ENCODE assay signal across 12 cellular contexts in genomic region chr9:105259731-105260612, GRCh38. TPM values are rescaled to one million over a fixed set of nuclear protein-coding genes. Genes with fewer than 3 reads are reported as not detected.
DNase-seq lines count a peak whose midpoint lies in the region; ATAC-seq and TF ChIP-seq lines count a peak whose summit lies in the region.
"Had no signal": no experiment of that assay in that cellular context is flagged by ENCODE, and none has a peak within 500 bp of the region (broad histone marks: within the 10 kb centered on the region; RNA-seq: fewer than 3 reads in every experiment).

No MANE protein-coding gene starts in this region.

- H3K4me1 Mint-ChIP-seq in Caco-2 (ENCODE audit: low read depth, unreplicated experiment) = peaks cover 19% of the 10 kb centered on the region
- H3K4me1 Mint-ChIP-seq in WTC11 = peaks cover 32% of the 10 kb centered on the region
- H3K4me1 Mint-ChIP-seq in glutamatergic neuron (ENCODE audit: low read depth, unreplicated experiment) = peaks cover 3% of the 10 kb centered on the region

- DNase-seq in Caco-2 (no peak), WTC11 (ENCODE audit: low spot score) (no peak), mesenchymal stem cell (no peak), GM03348 (ENCODE audit: low spot score) (no peak), Karpas-422 (no peak), Kasumi-1 (lab: John Stamatoyannopoulos, UW) (no peak), glutamatergic neuron (no peak)
- DNase-seq: activated CD4-positive, alpha-beta T cell treated with anti-CD3 and anti-CD28 coated beads, Interleukin-2, amount 50 U/mL, for 1 hour; activated naive CD4-positive, alpha-beta T cell treated with Interleukin-2 at 50 U/mL for 16 hours; NCI-H524 treated with DMSO at 0.1 percent for 48 hours; stimulated activated naive CD8-positive, alpha-beta T cell treated with anti-CD3 and anti-CD28 coated beads, Interleukin-15, Interleukin-2, amounts not matched to agents 100 U/mL and 50 U/mL, for 24 hours had no signal

- H3K79me2 ChIP-seq in Karpas-422 (ENCODE audit: low read length) = no peaks in the 10 kb centered on the region

- no peak overlapping the region for H2AFZ ChIP-seq in mesenchymal stem cell (ENCODE audit: low read depth, low read length)
- H2AFZ ChIP-seq in Karpas-422 (ENCODE audit: low read length) = no peak overlapping the region

- H3K23ac ChIP-seq in mesenchymal stem cell (ENCODE audit: low read length in 2 of 2) = no peak overlapping the region

- H2BK15ac ChIP-seq in mesenchymal stem cell (ENCODE audit: low read depth, poor library complexity, severe bottlenecking) = no peak overlapping the region

- H4K91ac ChIP-seq in mesenchymal stem cell (ENCODE audit: low read length) = no peak overlapping the region

- no peaks in the 10 kb centered on the region for H3K9me2 ChIP-seq in Karpas-422 (replicated peaks; ENCODE audit: insufficient read depth, low read length)

- H3K9me3 Mint-ChIP-seq in Caco-2 (ENCODE audit: unreplicated experiment) = no peaks in the 10 kb centered on the region
- H3K9me3 Mint-ChIP-seq in WTC11 = no peaks in the 10 kb centered on the region
- no peaks in the 10 kb centered on the region for H3K9me3 Mint-ChIP-seq in glutamatergic neuron (ENCODE audit: unreplicated experiment)

- H3K4me3 Mint-ChIP-seq in Caco-2 (ENCODE audit: unreplicated experiment) (no peak overlapping the region), WTC11 (peak overlapping the region; percentile 20), glutamatergic neuron (ENCODE audit: unreplicated experiment) (no peak overlapping the region)

- TF ChIP-seq CTCF in Caco-2 (IDR thresholded peaks at IDR 0.05; ENCODE audit: insufficient read depth in 1 of 2, low read depth in 1 of 2, low read length in 1 of 2, severe bottlenecking in 1 of 2, unreplicated experiment in 1 of 2) (no peak), WTC11 (IDR thresholded peaks at IDR 0.05) (no peak), glutamatergic neuron (IDR thresholded peaks at IDR 0.05; ENCODE audit: partially characterized antibody, unreplicated experiment) (no peak)

- H3K9ac ChIP-seq in mesenchymal stem cell (ENCODE audit: low read length) (peak overlapping the region; percentile 26), Karpas-422 (ENCODE audit: low read length) (no peak overlapping the region)

- no peak overlapping the region for H2BK5ac ChIP-seq in mesenchymal stem cell (ENCODE audit: low read depth, low read length, poor library complexity, severe bottlenecking)

- H3K9me3 ChIP-seq in Caco-2 (no peaks in the 10 kb centered on the region), mesenchymal stem cell (ENCODE audit: control insufficient read depth, low read length) (no peaks in the 10 kb centered on the region), Karpas-422 (ENCODE audit: low read length) (no peaks in the 10 kb centered on the region)

- H3K4me1 ChIP-seq in Caco-2 (no peaks in the 10 kb centered on the region), mesenchymal stem cell (ENCODE audit: control insufficient read depth, insufficient read depth, low read depth, low read length) (no peaks in the 10 kb centered on the region), Karpas-422 (ENCODE audit: low read length) (peaks cover 5% of the 10 kb centered on the region; the same call in 1 of the 2 replicates)

- H2BK120ac ChIP-seq in mesenchymal stem cell (ENCODE audit: low read depth, low read length) = no peak overlapping the region

- no peak overlapping the region for H4K8ac ChIP-seq in mesenchymal stem cell (ENCODE audit: low read length)

- H3K4ac ChIP-seq in mesenchymal stem cell (ENCODE audit: low read depth in 1 of 2, low read length in 2 of 2) = no peak overlapping the region

- POLR2A ChIA-PET in Caco-2 (lab: Charles Lee) = no interaction called here
- POLR2A ChIA-PET in WTC11 (lab: Charles Lee) = no interaction called here

- ATAC-seq in GM21786 (IDR thresholded peaks at IDR 0.05; ENCODE audit: unreplicated experiment) (peak; percentile 36), WTC11 (no peak)
- ATAC-seq: stimulated activated naive CD8-positive, alpha-beta T cell treated with anti-CD3 and anti-CD28 coated beads, Interleukin-15, Interleukin-2, amounts not matched to agents 100 U/mL and 50 U/mL, for 24 hours had no signal

- H3K4me3 ChIP-seq in Caco-2 (ENCODE audit: low read depth, low read length) = no peak overlapping the region
- no peak overlapping the region for H3K4me3 ChIP-seq in mesenchymal stem cell (ENCODE audit: insufficient read depth in 1 of 2, low read depth in 1 of 2, low read length in 2 of 2)
- H3K4me3 ChIP-seq in Karpas-422 (ENCODE audit: low read length) = no peak overlapping the region

- H3K79me1 ChIP-seq in mesenchymal stem cell (replicated peaks; ENCODE audit: low read length, poor library complexity, severe bottlenecking) = peaks cover 15% of the 10 kb centered on the region

- H3K27ac ChIP-seq in mesenchymal stem cell (ENCODE audit: low read length, poor library complexity, severe bottlenecking) (peak overlapping the region; percentile 21), Karpas-422 (ENCODE audit: low read length) (no peak overlapping the region)

- H3K27ac Mint-ChIP-seq in Caco-2 (ENCODE audit: unreplicated experiment) (peak overlapping the region; percentile 23), WTC11 (peak overlapping the region; percentile 72), glutamatergic neuron (ENCODE audit: unreplicated experiment) (no peak overlapping the region)

- H4K20me1 ChIP-seq in Karpas-422 (ENCODE audit: insufficient read depth, low read depth, low read length) = no peaks in the 10 kb centered on the region

- H2AK5ac ChIP-seq in mesenchymal stem cell (ENCODE audit: low read length, severe bottlenecking) = no peak overlapping the region

- peaks cover 6% of the 10 kb centered on the region for H3K36me3 Mint-ChIP-seq in Caco-2 (ENCODE audit: insufficient read depth, unreplicated experiment)
- H3K36me3 Mint-ChIP-seq in WTC11 = no peaks in the 10 kb centered on the region
- no peaks in the 10 kb centered on the region for H3K36me3 Mint-ChIP-seq in glutamatergic neuron (ENCODE audit: unreplicated experiment)

- intact Hi-C loops in Caco-2 (cut with micrococcal nuclease; ENCODE audit: unreplicated experiment) = no loop called here

- no peaks in the 10 kb centered on the region for H3K27me3 ChIP-seq in Caco-2 (replicated peaks; ENCODE audit: control insufficient read depth, insufficient read depth, low read length)
- no peaks in the 10 kb centered on the region for H3K27me3 ChIP-seq in mesenchymal stem cell (ENCODE audit: control insufficient read depth in 1 of 2, insufficient read depth in 1 of 2, low read length in 2 of 2)
- H3K27me3 ChIP-seq in Karpas-422 (ENCODE audit: low read length) = no peaks in the 10 kb centered on the region

- no peak overlapping the region for H3K4me2 ChIP-seq in mesenchymal stem cell (ENCODE audit: low read length, poor library complexity, severe bottlenecking)
- no peak overlapping the region for H3K4me2 ChIP-seq in Karpas-422 (ENCODE audit: low read depth, low read length, poor library complexity, severe bottlenecking)

- H3K36me3 ChIP-seq in Caco-2 (ENCODE audit: control insufficient read depth, insufficient read depth, low read length) (no peaks in the 10 kb centered on the region), mesenchymal stem cell (ENCODE audit: control insufficient read depth in 1 of 2, insufficient read depth in 2 of 2, low read depth in 1 of 2, low read length in 2 of 2) (no peaks in the 10 kb centered on the region), Karpas-422 (ENCODE audit: insufficient read depth, low read length) (no peaks in the 10 kb centered on the region)

- H3K18ac ChIP-seq in mesenchymal stem cell (ENCODE audit: low read depth in 1 of 2, low read length in 2 of 2) = no peak overlapping the region

- H3K27me3 Mint-ChIP-seq in Caco-2 (ENCODE audit: insufficient read depth, unreplicated experiment) (no peaks in the 10 kb centered on the region), WTC11 (ENCODE audit: low read depth) (no peaks in the 10 kb centered on the region), glutamatergic neuron (ENCODE audit: unreplicated experiment) (no peaks in the 10 kb centered on the region)

- CTCF ChIA-PET in Caco-2 (lab: Charles Lee) (no interaction called here), WTC11 (lab: Charles Lee) (no interaction called here)

- BruUV-seq in Caco-2 (replicated peaks; lab: Mats Ljungman, UMichigan) = no TSS peak

- no peak overlapping the region for H3K14ac ChIP-seq in mesenchymal stem cell (ENCODE audit: low read length in 2 of 2)

- H2BK12ac ChIP-seq in mesenchymal stem cell (ENCODE audit: low read length in 2 of 2) = no peak overlapping the region

TF ChIP-seq in WTC11, 78 proteins besides CTCF, POLR2A, EP300 and RAD21:
- no peak for TF ChIP-seq USF1 (CRISPR knock-in tag; IDR thresholded peaks at IDR 0.05)
TF ChIP-seq in WTC11: peak in this region for 0.

RNA-seq across cellular contexts. Expression of gene SLC44A1, which starts 15.5 kb away (rescaled TPM):
- 45.8 and 46.3 TPM in 2 replicates for total RNA-seq in Caco-2 (2022)
- 45.9 to 48.9 TPM (median 47.6 TPM) in 3 replicates for total RNA-seq in WTC11 (2021)
- polyA plus RNA-seq in mesenchymal stem cell (2013, experiment 1 of 2) = 22.8 TPM
- 22.9 TPM for polyA plus RNA-seq in mesenchymal stem cell (2013, experiment 2 of 2)
- 3.2 and 3.7 TPM in 2 replicates for total RNA-seq in Karpas-422 (2014; rRNA removed; shearing (Covaris generic); ENCODE audit: low replicate concordance)
- total RNA-seq in glutamatergic neuron (ENCODE audit: unreplicated experiment) = 9.6 TPM
